Comparison of ENCODE assay signal across 22 cellular contexts in genomic region chr19:32914879-32915278, GRCh38. TPM values are rescaled to one million over a fixed set of nuclear protein-coding genes. Genes with fewer than 3 reads are reported as not detected.
A peak's percentile ranks its signal among the peaks of the same experiment; 100 is the strongest.
DNase-seq lines count a peak whose midpoint lies in the region; ATAC-seq, FAIRE-seq and TF ChIP-seq lines count a peak whose summit lies in the region.
"Had no signal": no experiment of that assay in that cellular context is flagged by ENCODE, and none has a peak within 500 bp of the region (broad histone marks: within the 10 kb centered on the region; RNA-seq: fewer than 3 reads in every experiment).

No MANE protein-coding gene starts in this region.

- no peak overlapping the region for H3K9ac ChIP-seq in mammary epithelial cell (ENCODE audit: insufficient read depth, low read length)

- in situ Hi-C loops in ACHN (cut with HindIII; ENCODE audit: low pct_ligation_motif_present, low pct_unique_long_range_greater_than_20kb, low sequenced_read_pairs) = no loop called here
- in situ Hi-C loops in mammary epithelial cell (cut with MboI; ENCODE audit: low sequenced_read_pairs in 2 of 2) = no loop called here

- TF ChIP-seq POLR2A in H54 (IDR thresholded peaks at IDR 0.05; ENCODE audit: low read depth, low read length) = no peak

- ATAC-seq in GM19023 (IDR thresholded peaks at IDR 0.05; ENCODE audit: unreplicated experiment) = no peak
- ATAC-seq in GM21717 (IDR thresholded peaks at IDR 0.05; ENCODE audit: unreplicated experiment) = no peak
- ATAC-seq: HepG2 had no signal

- DNase-seq in ACHN = peak; percentile 1
- DNase-seq in H54 (ENCODE audit: insufficient read length, low spot score) = peak; percentile 49
- peak; percentile 57 to 63 for DNase-seq in NCI-H446 (lab: John Stamatoyannopoulos, UW)
- peak; percentile 37 for DNase-seq in mammary epithelial cell
- DNase-seq in SHP77 (lab: John Stamatoyannopoulos, UW) = no peak
- no peak for DNase-seq in amygdala (lab: John Stamatoyannopoulos, UW)
- DNase-seq: AML-193, DND-41, GOT3, KBM-7, NCI-H1105, NCI-H2081, NCI-H2171 treated with DMSO at 0.1 percent for 48 hours, OCI-M1 had no signal

- WGBS in mammary epithelial cell (ENCODE audit: low coverage, missing lambda C conversion rate) = 100% methylated on average over 4 of the region's 5 CpGs

- dilution Hi-C loops in mammary epithelial cell (cut with HindIII; ENCODE audit: low sequenced_read_pairs) = no loop called here

- TF ChIP-seq CTCF in mammary epithelial cell (conservative IDR thresholded peaks at IDR 0.05 in 1 of 2, IDR thresholded peaks at IDR 0.05 in 1 of 2; ENCODE audit: extremely low read depth in 1 of 2, insufficient read depth in 1 of 2, low read depth in 1 of 2, low read length in 2 of 2) = no peak

- H2AFZ ChIP-seq in mammary epithelial cell (ENCODE audit: low read depth, low read length) = no peak overlapping the region

- CTCF ChIA-PET in mammary epithelial cell (lab: Charles Lee; ENCODE audit: low non-redundant PET) = no interaction called here

- no peaks in the 10 kb centered on the region for H3K27me3 ChIP-seq in mammary epithelial cell (ENCODE audit: insufficient read depth, low read length)

- H3K9me3 ChIP-seq in mammary epithelial cell (replicated peaks; ENCODE audit: insufficient read depth, low read length) = no peaks in the 10 kb centered on the region

- no peaks in the 10 kb centered on the region for H3K79me2 ChIP-seq in mammary epithelial cell (ENCODE audit: insufficient read depth, low read length)

- no peaks in the 10 kb centered on the region for H3K4me1 ChIP-seq in mammary epithelial cell (ENCODE audit: insufficient read depth, low read length)

- H3K36me3 ChIP-seq in mammary epithelial cell (ENCODE audit: insufficient read depth, low read length) = no peaks in the 10 kb centered on the region

- intact Hi-C loops in mammary epithelial cell (cut with micrococcal nuclease) = no loop called here

- FAIRE-seq in H54 (lab: Jason Lieb, UNC) = no peak
- FAIRE-seq: D721Med, G401.6, HepG2 had no signal

- H3K4me3 ChIP-seq in mammary epithelial cell (replicated peaks in 1 of 3; ENCODE audit: insufficient read depth in 1 of 3, low read depth in 2 of 3, low read length in 3 of 3) = no peak overlapping the region

- H3K27ac ChIP-seq in mammary epithelial cell (ENCODE audit: insufficient read depth, low read depth, low read length) = no peak overlapping the region
- H3K27ac ChIP-seq: C4-2B, RWPE1 had no signal

- no peaks in the 10 kb centered on the region for H4K20me1 ChIP-seq in mammary epithelial cell (ENCODE audit: insufficient read depth, low read length)

- H3K4me2 ChIP-seq in mammary epithelial cell (ENCODE audit: insufficient read depth, low read depth, low read length) = no peak overlapping the region

- no TSS peak for BruUV-seq in mammary epithelial cell (replicated peaks; lab: Mats Ljungman, UMichigan)

RNA-seq across cellular contexts. Expression of gene SLC7A9, which starts 45.3 kb away (rescaled TPM):
- under 1 TPM in 1 of 2 donors, not detected in 1; 0.17 TPM for total RNA-seq in mammary epithelial cell
- 0.03 TPM for polyA plus RNA-seq in mammary epithelial cell
- not detected for polyA minus RNA-seq in mammary epithelial cell
- total RNA-seq: NCI-H460 had no signal

RNA-seq across cellular contexts. Expression of gene CEP89, which starts 56.9 kb away (rescaled TPM):
- 10 to 100 TPM; 17.0 to 25.7 TPM for total RNA-seq in mammary epithelial cell
- 17.4 TPM for polyA plus RNA-seq in mammary epithelial cell
- polyA minus RNA-seq in mammary epithelial cell = 31.4 TPM

RNA-seq across cellular contexts. Expression of gene FAAP24, which starts 57.2 kb away (rescaled TPM):
- 1 to 10 TPM; 4.3 to 6.4 TPM for total RNA-seq in mammary epithelial cell
- polyA plus RNA-seq in mammary epithelial cell = 7.7 TPM
- polyA minus RNA-seq in mammary epithelial cell = 4.1 TPM

Comparison
In these comparisons a context has a peak if more than half of its experiments do, and no peak if none do; other contexts are left out.
1. DNase-seq: peak in ACHN (single experiment), H54 (single experiment), NCI-H446 (2 of 2) and mammary epithelial cell (single experiment); none in SHP77 (0 of 2) and amygdala (0 of 56).